Comparison of ENCODE assay signal across 1 cellular context in the genomic region with DNA sequence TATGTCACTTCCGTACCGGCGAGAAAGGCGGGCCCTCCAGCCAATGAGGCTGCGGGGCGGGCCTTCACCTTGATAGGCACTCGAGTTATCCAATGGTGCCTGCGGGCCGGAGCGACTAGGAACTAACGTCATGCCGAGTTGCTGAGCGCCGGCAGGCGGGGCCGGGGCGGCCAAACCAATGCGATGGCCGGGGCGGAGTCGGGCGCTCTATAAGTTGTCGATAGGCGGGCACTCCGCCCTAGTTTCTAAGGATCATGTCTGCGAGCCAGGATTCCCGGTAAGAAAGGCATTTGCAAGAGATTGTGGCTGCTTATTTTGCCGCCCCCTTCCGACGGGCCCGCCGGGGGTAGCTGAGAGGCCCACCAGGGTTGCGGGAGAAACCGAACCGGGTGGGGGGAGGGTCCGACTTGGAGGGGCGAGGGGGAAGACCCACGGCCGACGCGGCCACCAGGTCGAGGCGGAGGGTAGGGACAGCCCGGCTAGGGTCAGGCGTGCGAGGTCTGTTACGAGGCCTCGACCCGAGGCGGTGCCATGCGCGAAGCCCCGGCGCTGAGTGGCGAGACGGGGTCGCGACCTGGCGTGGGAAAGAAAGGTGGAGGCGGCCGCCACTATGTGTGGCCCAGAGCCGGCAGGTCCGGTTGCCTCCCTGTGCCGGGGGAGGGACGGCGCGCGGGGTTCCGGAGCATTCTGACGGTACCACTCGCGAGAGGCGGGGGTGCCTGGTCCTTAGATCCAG.
TF ChIP-seq lines count a peak whose summit lies in the region.

No MANE protein-coding gene starts in this region.

TF ChIP-seq in K562, 482 proteins besides CTCF, POLR2A, EP300 and RAD21 (continued from another document and continues in another):
- TF ChIP-seq, protein P1, sequence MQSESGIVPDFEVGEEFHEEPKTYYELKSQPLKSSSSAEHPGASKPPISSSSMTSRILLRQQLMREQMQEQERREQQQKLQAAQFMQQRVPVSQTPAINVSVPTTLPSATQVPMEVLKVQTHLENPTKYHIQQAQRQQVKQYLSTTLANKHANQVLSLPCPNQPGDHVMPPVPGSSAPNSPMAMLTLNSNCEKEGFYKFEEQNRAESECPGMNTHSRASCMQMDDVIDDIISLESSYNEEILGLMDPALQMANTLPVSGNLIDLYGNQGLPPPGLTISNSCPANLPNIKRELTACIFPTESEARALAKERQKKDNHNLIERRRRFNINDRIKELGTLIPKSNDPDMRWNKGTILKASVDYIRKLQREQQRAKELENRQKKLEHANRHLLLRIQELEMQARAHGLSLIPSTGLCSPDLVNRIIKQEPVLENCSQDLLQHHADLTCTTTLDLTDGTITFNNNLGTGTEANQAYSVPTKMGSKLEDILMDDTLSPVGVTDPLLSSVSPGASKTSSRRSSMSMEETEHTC (IDR thresholded peaks at IDR 0.05): no peak; the same call in 1 of the 2 replicates
- TF ChIP-seq HES1 (IDR thresholded peaks at IDR 0.05; ENCODE audit: low read depth) (no peak), POLR2AphosphoS2 (IDR thresholded peaks at IDR 0.05; ENCODE audit: low read length) (peak; percentile 82), SETDB1 (IDR thresholded peaks at IDR 0.05; ENCODE audit: low read length) (no peak), ZFPM2 (CRISPR knock-in tag; IDR thresholded peaks at IDR 0.05) (no peak), ZMIZ1 (IDR thresholded peaks at IDR 0.05; ENCODE audit: low read depth in 2 of 2, low read length in 2 of 2) (peak in 1 of 2 experiments; percentile 61; a peak in 1 of 4 replicates), MAFF (IDR thresholded peaks at IDR 0.05; ENCODE audit: low read length) (no peak), E2F3 (CRISPR knock-in tag; IDR thresholded peaks at IDR 0.05) (no peak), TAF15 (IDR thresholded peaks at IDR 0.05; ENCODE audit: low read depth, low read length) (no peak), ZNF175 (CRISPR knock-in tag; IDR thresholded peaks at IDR 0.05; ENCODE audit: low read depth) (no peak), YY1 (IDR thresholded peaks at IDR 0.05; ENCODE audit: borderline replicate concordance in 1 of 3, control insufficient read depth in 1 of 3, extremely low read depth in 1 of 3, insufficient read depth in 3 of 3, insufficient read length in 1 of 3, insufficient replicate concordance in 2 of 3, low read depth in 1 of 3, low read length in 2 of 3) (no peak), GTF2F1 (IDR thresholded peaks at IDR 0.05; ENCODE audit: low read depth, low read length) (peak; percentile 92; the same call in 1 of the 2 replicates), CREB5 (CRISPR knock-in tag; IDR thresholded peaks at IDR 0.05) (no peak), SRSF3 (IDR thresholded peaks at IDR 0.05; ENCODE audit: insufficient read depth, low read length) (no peak), FOXA3 (CRISPR knock-in tag; conservative IDR thresholded peaks at IDR 0.05 in 1 of 2, IDR thresholded peaks at IDR 0.05 in 1 of 2) (no peak), TARDBP (IDR thresholded peaks at IDR 0.05) (no peak), SP2 (IDR thresholded peaks at IDR 0.05; ENCODE audit: extremely low read depth, low read depth, low read length, poor library complexity, severe bottlenecking) (peak; percentile 93), C11orf30 (IDR thresholded peaks at IDR 0.05; ENCODE audit: low read depth) (0 out of 2 replicates have a peak, but pooled peaks have one; percentile 21), KAT7 (CRISPR knock-in tag; IDR thresholded peaks at IDR 0.05; ENCODE audit: borderline replicate concordance) (peak; percentile 98; the same call in 1 of the 2 replicates), POLR2AphosphoS5 (IDR thresholded peaks at IDR 0.05; ENCODE audit: control insufficient read depth, insufficient read depth, low read depth, low read length) (peak; percentile 97), MAFG (tag; conservative IDR thresholded peaks at IDR 0.05) (no peak), TGIF2 (CRISPR knock-in tag; IDR thresholded peaks at IDR 0.05) (peak; percentile 93), NFIC (IDR thresholded peaks at IDR 0.05) (peak; percentile 48), NFYB (IDR thresholded peaks at IDR 0.05; ENCODE audit: extremely low read depth, insufficient read length) (peak; percentile 98), ZNF318 (IDR thresholded peaks at IDR 0.05; ENCODE audit: borderline replicate concordance in 1 of 2, low read depth in 1 of 2) (no peak), L3MBTL2 (IDR thresholded peaks at IDR 0.05) (no peak), ZNF717 (CRISPR knock-in tag; IDR thresholded peaks at IDR 0.05) (0 out of 2 replicates have a peak, but pooled peaks have one; percentile 67), PHTF2 (CRISPR knock-in tag; IDR thresholded peaks at IDR 0.05) (no peak), HDAC3 (IDR thresholded peaks at IDR 0.05; ENCODE audit: borderline replicate concordance, partially characterized antibody) (no peak), HCFC1 (IDR thresholded peaks at IDR 0.05; ENCODE audit: low read depth, low read length) (0 out of 2 replicates have a peak, but pooled peaks have one; percentile 45), PML (IDR thresholded peaks at IDR 0.05; ENCODE audit: low read length) (peak; percentile 81; the same call in 1 of the 2 replicates), ERF (CRISPR knock-in tag; IDR thresholded peaks at IDR 0.05) (no peak)
- TF ChIP-seq, protein P2, sequence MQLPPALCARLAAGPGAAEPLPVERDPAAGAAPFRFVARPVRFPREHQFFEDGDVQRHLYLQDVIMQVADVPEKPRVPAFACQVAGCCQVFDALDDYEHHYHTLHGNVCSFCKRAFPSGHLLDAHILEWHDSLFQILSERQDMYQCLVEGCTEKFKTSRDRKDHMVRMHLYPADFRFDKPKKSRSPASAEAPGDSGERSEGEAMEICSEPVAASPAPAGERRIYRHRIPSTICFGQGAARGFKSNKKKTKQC (CRISPR knock-in tag; IDR thresholded peaks at IDR 0.05): no peak
- TF ChIP-seq, protein P3, sequence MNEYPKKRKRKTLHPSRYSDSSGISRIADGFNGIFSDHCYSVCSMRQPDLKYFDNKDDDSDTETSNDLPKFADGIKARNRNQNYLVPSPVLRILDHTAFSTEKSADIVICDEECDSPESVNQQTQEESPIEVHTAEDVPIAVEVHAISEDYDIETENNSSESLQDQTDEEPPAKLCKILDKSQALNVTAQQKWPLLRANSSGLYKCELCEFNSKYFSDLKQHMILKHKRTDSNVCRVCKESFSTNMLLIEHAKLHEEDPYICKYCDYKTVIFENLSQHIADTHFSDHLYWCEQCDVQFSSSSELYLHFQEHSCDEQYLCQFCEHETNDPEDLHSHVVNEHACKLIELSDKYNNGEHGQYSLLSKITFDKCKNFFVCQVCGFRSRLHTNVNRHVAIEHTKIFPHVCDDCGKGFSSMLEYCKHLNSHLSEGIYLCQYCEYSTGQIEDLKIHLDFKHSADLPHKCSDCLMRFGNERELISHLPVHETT (CRISPR knock-in tag; conservative IDR thresholded peaks at IDR 0.05 in 1 of 2, IDR thresholded peaks at IDR 0.05 in 1 of 2): 0 out of 4 replicates have a peak, but pooled peaks of 1 of the 2 experiments have one; percentile 21
- TF ChIP-seq, protein P4, sequence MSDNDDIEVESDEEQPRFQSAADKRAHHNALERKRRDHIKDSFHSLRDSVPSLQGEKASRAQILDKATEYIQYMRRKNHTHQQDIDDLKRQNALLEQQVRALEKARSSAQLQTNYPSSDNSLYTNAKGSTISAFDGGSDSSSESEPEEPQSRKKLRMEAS (CRISPR knock-in tag; IDR thresholded peaks at IDR 0.05): no peak; the same call in 1 of the 2 replicates
- TF ChIP-seq, protein P5, sequence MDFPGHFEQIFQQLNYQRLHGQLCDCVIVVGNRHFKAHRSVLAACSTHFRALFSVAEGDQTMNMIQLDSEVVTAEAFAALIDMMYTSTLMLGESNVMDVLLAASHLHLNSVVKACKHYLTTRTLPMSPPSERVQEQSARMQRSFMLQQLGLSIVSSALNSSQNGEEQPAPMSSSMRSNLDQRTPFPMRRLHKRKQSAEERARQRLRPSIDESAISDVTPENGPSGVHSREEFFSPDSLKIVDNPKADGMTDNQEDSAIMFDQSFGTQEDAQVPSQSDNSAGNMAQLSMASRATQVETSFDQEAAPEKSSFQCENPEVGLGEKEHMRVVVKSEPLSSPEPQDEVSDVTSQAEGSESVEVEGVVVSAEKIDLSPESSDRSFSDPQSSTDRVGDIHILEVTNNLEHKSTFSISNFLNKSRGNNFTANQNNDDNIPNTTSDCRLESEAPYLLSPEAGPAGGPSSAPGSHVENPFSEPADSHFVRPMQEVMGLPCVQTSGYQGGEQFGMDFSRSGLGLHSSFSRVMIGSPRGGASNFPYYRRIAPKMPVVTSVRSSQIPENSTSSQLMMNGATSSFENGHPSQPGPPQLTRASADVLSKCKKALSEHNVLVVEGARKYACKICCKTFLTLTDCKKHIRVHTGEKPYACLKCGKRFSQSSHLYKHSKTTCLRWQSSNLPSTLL (IDR thresholded peaks at IDR 0.05): no peak
